In genomic region chr1:86714159-86714558, GRCh38 we compare ENCODE assay signal across 13 cellular contexts. TPM values are rescaled to one million over a fixed set of nuclear protein-coding genes. Genes with fewer than 3 reads are reported as not detected.
A peak's percentile ranks its signal among the peaks of the same experiment; 100 is the strongest.
DNase-seq lines count a peak whose midpoint lies in the region; ATAC-seq and TF ChIP-seq lines count a peak whose summit lies in the region.
"Had no signal": no experiment of that assay in that cellular context is flagged by ENCODE, and none has a peak within 500 bp of the region (broad histone marks: within the 10 kb centered on the region; RNA-seq: fewer than 3 reads in every experiment).

No MANE protein-coding gene starts in this region.

- no peaks in the 10 kb centered on the region for H3F3A ChIP-seq in PC-9 (ENCODE audit: insufficient read depth, low read depth)

- no peak for ATAC-seq in GM21526 (IDR thresholded peaks at IDR 0.05; ENCODE audit: low FRiP score, unreplicated experiment)
- ATAC-seq: HCT116 had no signal

- H2AK5ac ChIP-seq in trophoblast cell (ENCODE audit: low read length), result no peak overlapping the region

- peaks cover 4% of the 10 kb centered on the region for H3K79me2 ChIP-seq in trophoblast cell (ENCODE audit: control insufficient read depth, insufficient read depth, low read length, poor library complexity)
- H3K79me2 ChIP-seq in PC-9 (ENCODE audit: low read depth), result peaks cover 66% of the 10 kb centered on the region

- H3K27ac ChIP-seq in trophoblast cell (ENCODE audit: low read depth, low read length), result no peak overlapping the region
- no peak overlapping the region for H3K27ac ChIP-seq in PC-9
- H3K27ac ChIP-seq: uterus had no signal

- no peak overlapping the region for H3K14ac ChIP-seq in trophoblast cell (ENCODE audit: low read length)

- H4K91ac ChIP-seq in trophoblast cell (ENCODE audit: low read depth, low read length), result no peak overlapping the region

- H2BK5ac ChIP-seq in trophoblast cell (ENCODE audit: low read depth, low read length, poor library complexity), result no peak overlapping the region

- no peak overlapping the region for H3K4me2 ChIP-seq in trophoblast cell (ENCODE audit: low read length)
- no peak overlapping the region for H3K4me2 ChIP-seq in PC-9

- H3K4me1 ChIP-seq in trophoblast cell (ENCODE audit: control insufficient read depth in 1 of 2, insufficient read depth in 2 of 2, low read length in 2 of 2) (no peaks in the 10 kb centered on the region), PC-9 (replicated peaks; ENCODE audit: insufficient read depth) (no peaks in the 10 kb centered on the region)

- no peaks in the 10 kb centered on the region for H3K27me3 Mint-ChIP-seq in activated CD4-positive, alpha-beta memory T cell treated with anti-CD3 and anti-CD28 coated beads for 36 hours
- H3K27me3 Mint-ChIP-seq: activated CD8-positive, alpha-beta T cell treated with anti-CD3 and anti-CD28 coated beads for 36 hours had no signal

- no peak overlapping the region for H3K9ac ChIP-seq in trophoblast cell (ENCODE audit: low read length)

- H3K4ac ChIP-seq in trophoblast cell (ENCODE audit: low read depth, low read length), result peak overlapping the region; percentile 46

- intact Hi-C loops in activated CD4-positive, alpha-beta memory T cell treated with anti-CD3 and anti-CD28 coated beads for 36 hours (cut with micrococcal nuclease), result loop anchor here (1.0 kb wide), 1 partner anchor 9 kb away; no protein-coding TSS in a partner anchor
- intact Hi-C loops in PC-9 (cut with micrococcal nuclease; ENCODE audit: unreplicated experiment), result no loop called here

- peaks cover 43% of the 10 kb centered on the region for H3K4me1 Mint-ChIP-seq in activated CD4-positive, alpha-beta memory T cell treated with anti-CD3 and anti-CD28 coated beads for 36 hours (ENCODE audit: low read depth)

- no peak overlapping the region for H2AFZ ChIP-seq in trophoblast cell (ENCODE audit: insufficient read depth, low read length, poor library complexity)
- H2AFZ ChIP-seq in PC-9, result no peak overlapping the region

- H3K36me3 Mint-ChIP-seq in activated CD4-positive, alpha-beta memory T cell treated with anti-CD3 and anti-CD28 coated beads for 36 hours, result peaks cover 11% of the 10 kb centered on the region

- no CpG with 5 or more reads among the region's 1 CpG for WGBS in trophoblast cell (ENCODE audit: extremely low coverage, insufficient coverage, insufficient read length)

- no peak overlapping the region for H3K18ac ChIP-seq in trophoblast cell (ENCODE audit: low read length)

- H4K20me1 ChIP-seq in PC-9 (ENCODE audit: insufficient read depth), result peaks cover 9% of the 10 kb centered on the region

- no peaks in the 10 kb centered on the region for H3K27me3 ChIP-seq in trophoblast cell (ENCODE audit: insufficient read depth, low read length)
- no peaks in the 10 kb centered on the region for H3K27me3 ChIP-seq in PC-9 (ENCODE audit: insufficient read depth, low read depth)
- H3K27me3 ChIP-seq: uterus had no signal

- no peaks in the 10 kb centered on the region for H3K79me1 ChIP-seq in trophoblast cell (ENCODE audit: low read length)

- no peaks in the 10 kb centered on the region for H3K9me3 Mint-ChIP-seq in activated CD4-positive, alpha-beta memory T cell treated with anti-CD3 and anti-CD28 coated beads for 36 hours
- H3K9me3 Mint-ChIP-seq: activated CD8-positive, alpha-beta T cell treated with anti-CD3 and anti-CD28 coated beads for 36 hours had no signal

- H4K8ac ChIP-seq in trophoblast cell (ENCODE audit: low read depth, low read length), result no peak overlapping the region

- no peak overlapping the region for H3K4me3 ChIP-seq in fibroblast of the aortic adventitia (ENCODE audit: low read depth, low read length)
- no peak overlapping the region for H3K4me3 ChIP-seq in trophoblast cell (ENCODE audit: low read depth, low read length)
- H3K4me3 ChIP-seq in PC-9, result no peak overlapping the region
- H3K4me3 ChIP-seq: uterus had no signal

- H3K4me3 Mint-ChIP-seq in activated CD4-positive, alpha-beta memory T cell treated with anti-CD3 and anti-CD28 coated beads for 36 hours, result no peak overlapping the region
- H3K4me3 Mint-ChIP-seq: activated CD8-positive, alpha-beta T cell treated with anti-CD3 and anti-CD28 coated beads for 36 hours had no signal

- no peaks in the 10 kb centered on the region for H3K9me2 ChIP-seq in PC-9 (ENCODE audit: insufficient read depth)

- H3K36me3 ChIP-seq in trophoblast cell (ENCODE audit: control insufficient read depth in 1 of 2, insufficient read depth in 2 of 2, low read length in 2 of 2), result peaks cover 4% of the 10 kb centered on the region in 2 experiments
- H3K36me3 ChIP-seq in PC-9 (ENCODE audit: low read depth), result peaks cover 9% of the 10 kb centered on the region; the same call in 1 of the 2 replicates
- H3K36me3 ChIP-seq: uterus had no signal

- no peak overlapping the region for H3K23ac ChIP-seq in trophoblast cell (ENCODE audit: low read length)

- POLR2A ChIA-PET in activated CD4-positive, alpha-beta memory T cell treated with anti-CD3 and anti-CD28 coated beads for 36 hours (lab: Charles Lee), result interaction anchor here (3.8 kb wide), 1 partner anchor 9 kb away, joined by 34 read pairs; the partner anchor contains the start of gene SH3GLB1
- POLR2A ChIA-PET in PC-9 (lab: Charles Lee; ENCODE audit: unreplicated experiment), result interaction anchor here (0.6 kb wide), 1 partner anchor 213 kb away, joined by 6 read pairs; no protein-coding TSS in a partner anchor

- no peak overlapping the region for H2BK12ac ChIP-seq in trophoblast cell (ENCODE audit: low read length)

- no TSS peak for BruUV-seq in PC-9 (replicated peaks; lab: Mats Ljungman, UMichigan)

- DNase-seq in HCEC 1CT (peak; percentile 7), fibroblast of the aortic adventitia (ENCODE audit: low read depth) (peak; percentile 31), trophoblast cell (no peak), GOT3 (lab: John Stamatoyannopoulos, UW) (no peak), PC-9 (no peak)
- DNase-seq in activated CD4-positive, alpha-beta memory T cell treated with anti-CD3 and anti-CD28 coated beads for 36 hours, result no peak
- DNase-seq: activated CD8-positive, alpha-beta T cell treated with anti-CD3 and anti-CD28 coated beads for 36 hours; anterior cingulate cortex; MM.1S; NCI-H526 treated with DMSO at 0.1 percent for 48 hours; uterus had no signal

- H4K12ac ChIP-seq in trophoblast cell (ENCODE audit: low read depth, low read length), result no peak overlapping the region

- TF ChIP-seq CTCF in fibroblast of the aortic adventitia (IDR thresholded peaks at IDR 0.05; ENCODE audit: insufficient read depth, low read length), result no peak
- no peak for TF ChIP-seq CTCF in PC-9 (conservative IDR thresholded peaks at IDR 0.05)

- no peak overlapping the region for H2BK120ac ChIP-seq in trophoblast cell (ENCODE audit: insufficient read depth, low read length, poor library complexity)

- CTCF ChIA-PET in activated CD4-positive, alpha-beta memory T cell treated with anti-CD3 and anti-CD28 coated beads for 36 hours (lab: Charles Lee), result interaction anchor here (1.0 to 3.6 kb wide), 3 partner anchors 10 to 370 kb away, joined by 3 to 31 read pairs (median 4); partner anchors contain the start of gene SH3GLB1
- CTCF ChIA-PET in PC-9 (lab: Charles Lee), result interaction anchor here (1.0 kb wide), 1 partner anchor 10 kb away, joined by 4 read pairs; the partner anchor contains the start of gene SH3GLB1

- no peaks in the 10 kb centered on the region for H3K9me3 ChIP-seq in trophoblast cell (ENCODE audit: insufficient read depth, low read depth, low read length)
- H3K9me3 ChIP-seq in PC-9 (ENCODE audit: insufficient read depth, low read depth), result no peaks in the 10 kb centered on the region
- H3K9me3 ChIP-seq: uterus had no signal

- H3K27ac Mint-ChIP-seq in activated CD4-positive, alpha-beta memory T cell treated with anti-CD3 and anti-CD28 coated beads for 36 hours, result peak overlapping the region; percentile 15
- H3K27ac Mint-ChIP-seq: activated CD8-positive, alpha-beta T cell treated with anti-CD3 and anti-CD28 coated beads for 36 hours had no signal

RNA-seq across cellular contexts. Expression of gene SH3GLB1, which starts 9.8 kb away (rescaled TPM):
- total RNA-seq in activated CD4-positive, alpha-beta memory T cell treated with anti-CD3 and anti-CD28 coated beads for 36 hours, result 10 to 100 TPM; 64.3 to 65.3 TPM
- 85.3 and 89.5 TPM in 2 replicates for total RNA-seq in fibroblast of the aortic adventitia (ENCODE audit: low replicate concordance)
- polyA plus RNA-seq in trophoblast cell (2013), result 72.0 and 73.0 TPM in 2 replicates
- 38.3 and 47.6 TPM in 2 replicates for total RNA-seq in PC-9 (2021)

Comparison
In these comparisons a context has a peak if more than half of its experiments do, and no peak if none do; other contexts are left out.
1. DNase-seq: peak in HCEC 1CT (single experiment) and fibroblast of the aortic adventitia (single experiment); none in activated CD4-positive, alpha-beta memory T cell treated with anti-CD3 and anti-CD28 coated beads for 36 hours (single experiment), trophoblast cell (0 of 2), GOT3 (single experiment) and PC-9 (0 of 2).